Comparison of ENCODE assay signal across 12 cellular contexts in genomic region chr3:125351814-125352456, GRCh38. TPM values are rescaled to one million over a fixed set of nuclear protein-coding genes. Genes with fewer than 3 reads are reported as not detected.
A peak's percentile ranks its signal among the peaks of the same experiment; 100 is the strongest.
DNase-seq lines count a peak whose midpoint lies in the region; ATAC-seq and TF ChIP-seq lines count a peak whose summit lies in the region.
"Had no signal": no experiment of that assay in that cellular context is flagged by ENCODE, and none has a peak within 500 bp of the region (broad histone marks: within the 10 kb centered on the region; RNA-seq: fewer than 3 reads in every experiment).

No MANE protein-coding gene starts in this region.

- H3K4me1 ChIP-seq in PC-9 (replicated peaks; ENCODE audit: insufficient read depth) = no peaks in the 10 kb centered on the region
- peaks cover 30% of the 10 kb centered on the region for H3K4me1 ChIP-seq in skeletal muscle satellite cell (ENCODE audit: control insufficient read depth, insufficient read depth, low read length)

- CTCF ChIA-PET in activated CD8-positive, alpha-beta T cell treated with anti-CD3 and anti-CD28 coated beads for 36 hours (lab: Charles Lee) = no interaction called here
- CTCF ChIA-PET in activated CD8-positive, alpha-beta T cell treated with anti-CD3 and anti-CD28 coated beads, Interleukin-2, amount 10 ng/mL, durations not matched to agents 7 days and 5 days (lab: Charles Lee) = interaction anchor here (1.0 kb wide), 1 partner anchor 11 kb away, joined by 4 read pairs; no protein-coding TSS in a partner anchor
- CTCF ChIA-PET in PC-9 (lab: Charles Lee) = no interaction called here

- H3K9ac ChIP-seq in skeletal muscle satellite cell (ENCODE audit: low read depth, low read length) = no peak overlapping the region

- intact Hi-C loops in activated CD8-positive, alpha-beta T cell treated with anti-CD3 and anti-CD28 coated beads for 36 hours (cut with micrococcal nuclease) = loop anchor here (10.0 kb wide), 1 partner anchor 297 kb away; the partner anchor contains the start of gene HEG1
- intact Hi-C loops in PC-9 (cut with micrococcal nuclease; ENCODE audit: unreplicated experiment) = no loop called here

- H3K79me2 ChIP-seq in PC-9 (ENCODE audit: low read depth) = peaks cover 98% of the 10 kb centered on the region

- TF ChIP-seq POLR2A in erythroblast (IDR thresholded peaks at IDR 0.05; ENCODE audit: low read length) = no peak

- POLR2A ChIA-PET in activated CD8-positive, alpha-beta T cell treated with anti-CD3 and anti-CD28 coated beads for 36 hours (lab: Charles Lee) = interaction anchor here (0.9 to 1.4 kb wide), 2 partner anchors 10 to 25 kb away, joined by 4 read pairs; no protein-coding TSS in a partner anchor
- POLR2A ChIA-PET in activated CD8-positive, alpha-beta T cell treated with anti-CD3 and anti-CD28 coated beads, Interleukin-2, amount 10 ng/mL, durations not matched to agents 7 days and 5 days (lab: Charles Lee) = interaction anchor here (0.6 kb wide), 1 partner anchor 23 kb away, joined by 4 read pairs; the partner anchor contains the start of gene ZNF148
- POLR2A ChIA-PET in PC-9 (lab: Charles Lee; ENCODE audit: unreplicated experiment) = no interaction called here

- peaks cover 5% of the 10 kb centered on the region; the same call in 1 of the 2 replicates for H3F3A ChIP-seq in PC-9 (ENCODE audit: insufficient read depth, low read depth)

- peaks cover 35% of the 10 kb centered on the region for H3K36me3 Mint-ChIP-seq in activated CD8-positive, alpha-beta T cell treated with anti-CD3 and anti-CD28 coated beads for 36 hours (ENCODE audit: low read depth)
- H3K36me3 Mint-ChIP-seq in activated CD8-positive, alpha-beta T cell treated with anti-CD3 and anti-CD28 coated beads, Interleukin-2, amount 10 ng/mL, durations not matched to agents 7 days and 5 days (ENCODE audit: low read depth) = peaks cover 39% of the 10 kb centered on the region

- TF ChIP-seq CTCF in activated CD8-positive, alpha-beta T cell treated with anti-CD3 and anti-CD28 coated beads for 36 hours (IDR thresholded peaks at IDR 0.05) = no peak
- no peak for TF ChIP-seq CTCF in PC-9 (conservative IDR thresholded peaks at IDR 0.05)

- H3K27me3 Mint-ChIP-seq in activated CD8-positive, alpha-beta T cell treated with anti-CD3 and anti-CD28 coated beads for 36 hours = no peaks in the 10 kb centered on the region
- no peaks in the 10 kb centered on the region for H3K27me3 Mint-ChIP-seq in activated CD8-positive, alpha-beta T cell treated with anti-CD3 and anti-CD28 coated beads, Interleukin-2, amount 10 ng/mL, durations not matched to agents 7 days and 5 days (ENCODE audit: low read depth)

- no peak for DNase-seq in activated CD8-positive, alpha-beta T cell treated with anti-CD3 and anti-CD28 coated beads for 36 hours
- DNase-seq in activated CD8-positive, alpha-beta T cell treated with anti-CD3 and anti-CD28 coated beads, Interleukin-2, amount 10 ng/mL, durations not matched to agents 7 days and 5 days = no peak
- DNase-seq in PC-9 (no peak), erythroblast (lab: John Stamatoyannopoulos, UW) (peak; percentile 46 to 64), foreskin melanocyte (no peak), NCI-H1436 (lab: John Stamatoyannopoulos, UW) (no peak), NCI-H69 (lab: John Stamatoyannopoulos, UW) (no peak)
- DNase-seq: activated naive CD4-positive, alpha-beta T cell; NCI-H226; SHP77; testis had no signal

- H3K27ac ChIP-seq in PC-9 = peak overlapping the region; percentile 27; the same call in 1 of the 2 replicates
- H3K27ac ChIP-seq: testis had no signal

- H3K4me3 Mint-ChIP-seq in activated CD8-positive, alpha-beta T cell treated with anti-CD3 and anti-CD28 coated beads for 36 hours = no peak overlapping the region
- H3K4me3 Mint-ChIP-seq in activated CD8-positive, alpha-beta T cell treated with anti-CD3 and anti-CD28 coated beads, Interleukin-2, amount 10 ng/mL, durations not matched to agents 7 days and 5 days = no peak overlapping the region

- peaks cover 4% of the 10 kb centered on the region for H3K9me3 Mint-ChIP-seq in activated CD8-positive, alpha-beta T cell treated with anti-CD3 and anti-CD28 coated beads for 36 hours
- peaks cover 9% of the 10 kb centered on the region for H3K9me3 Mint-ChIP-seq in activated CD8-positive, alpha-beta T cell treated with anti-CD3 and anti-CD28 coated beads, Interleukin-2, amount 10 ng/mL, durations not matched to agents 7 days and 5 days (ENCODE audit: insufficient read depth)

- H3K27me3 ChIP-seq in PC-9 (ENCODE audit: insufficient read depth, low read depth) (no peaks in the 10 kb centered on the region), skeletal muscle satellite cell (ENCODE audit: control insufficient read depth, insufficient read depth, low read length) (no peaks in the 10 kb centered on the region)
- H3K27me3 ChIP-seq: testis had no signal

- H3K9me3 ChIP-seq in PC-9 (ENCODE audit: insufficient read depth, low read depth) (no peaks in the 10 kb centered on the region), skeletal muscle satellite cell (replicated peaks; ENCODE audit: low read length) (no peaks in the 10 kb centered on the region)
- H3K9me3 ChIP-seq: testis had no signal

- H3K4me2 ChIP-seq in PC-9 (no peak overlapping the region), skeletal muscle satellite cell (ENCODE audit: low read length) (peak overlapping the region; percentile 59)

- no peak overlapping the region for H3K4me3 ChIP-seq in PC-9
- H3K4me3 ChIP-seq in skeletal muscle satellite cell (ENCODE audit: low read length) = no peak overlapping the region
- H3K4me3 ChIP-seq: testis had no signal

- peak overlapping the region; percentile 53 for H3K27ac Mint-ChIP-seq in activated CD8-positive, alpha-beta T cell treated with anti-CD3 and anti-CD28 coated beads for 36 hours
- no peak overlapping the region for H3K27ac Mint-ChIP-seq in activated CD8-positive, alpha-beta T cell treated with anti-CD3 and anti-CD28 coated beads, Interleukin-2, amount 10 ng/mL, durations not matched to agents 7 days and 5 days

- H2AFZ ChIP-seq in PC-9 = no peak overlapping the region

- peaks cover 5% of the 10 kb centered on the region; the same call in 1 of the 2 replicates for H3K36me3 ChIP-seq in PC-9 (ENCODE audit: low read depth)
- peaks cover 3% of the 10 kb centered on the region for H3K36me3 ChIP-seq in skeletal muscle satellite cell (ENCODE audit: insufficient read depth, low read length)

- peaks cover 28% of the 10 kb centered on the region for H4K20me1 ChIP-seq in PC-9 (ENCODE audit: insufficient read depth)

- BruUV-seq in PC-9 (replicated peaks; lab: Mats Ljungman, UMichigan) = no TSS peak

- H3K4me1 Mint-ChIP-seq in activated CD8-positive, alpha-beta T cell treated with anti-CD3 and anti-CD28 coated beads for 36 hours (ENCODE audit: low read depth) = peaks cover 63% of the 10 kb centered on the region
- H3K4me1 Mint-ChIP-seq in activated CD8-positive, alpha-beta T cell treated with anti-CD3 and anti-CD28 coated beads, Interleukin-2, amount 10 ng/mL, durations not matched to agents 7 days and 5 days (ENCODE audit: low read depth) = peaks cover 51% of the 10 kb centered on the region

- no peaks in the 10 kb centered on the region for H3K9me2 ChIP-seq in PC-9 (ENCODE audit: insufficient read depth)

- ATAC-seq in activated CD8-positive, alpha-beta T cell treated with anti-CD3 and anti-CD28 coated beads for 36 hours = peak; percentile 24
- ATAC-seq in activated CD8-positive, alpha-beta T cell treated with anti-CD3 and anti-CD28 coated beads, Interleukin-2, amount 10 ng/mL, durations not matched to agents 7 days and 5 days = no peak

RNA-seq across cellular contexts. Expression of gene ZNF148, which starts 23.2 kb away (rescaled TPM):
- total RNA-seq in activated CD8-positive, alpha-beta T cell treated with anti-CD3 and anti-CD28 coated beads for 36 hours = 10 to 100 TPM; 36.3 to 36.9 TPM
- 10 to 100 TPM; 39.1 to 39.6 TPM for total RNA-seq in activated CD8-positive, alpha-beta T cell treated with anti-CD3 and anti-CD28 coated beads, Interleukin-2, amount 10 ng/mL, durations not matched to agents 7 days and 5 days
- 53.8 and 62.6 TPM in 2 replicates for total RNA-seq in PC-9 (2021)
- total RNA-seq in skeletal muscle satellite cell (2012; rRNA removed) = 20.5 and 23.6 TPM in 2 replicates

Comparison
In these comparisons a context has a peak if more than half of its experiments do, and no peak if none do; other contexts are left out.
1. DNase-seq: peak in erythroblast (2 of 2); none in activated CD8-positive, alpha-beta T cell treated with anti-CD3 and anti-CD28 coated beads for 36 hours (single experiment), activated CD8-positive, alpha-beta T cell treated with anti-CD3 and anti-CD28 coated beads, Interleukin-2, amount 10 ng/mL, durations not matched to agents 7 days and 5 days (single experiment), PC-9 (0 of 2), foreskin melanocyte (single experiment), NCI-H1436 (single experiment) and NCI-H69 (single experiment).